8 cellular contexts compared by ENCODE assay signal in genomic region chrX:45727761-45728160, GRCh38.
"Had no signal": no experiment of that assay in that cellular context is flagged by ENCODE, and none has a peak within 500 bp of the region (broad histone marks: within the 10 kb centered on the region; RNA-seq: fewer than 3 reads in every experiment).

No MANE protein-coding gene starts in this region.

- H3K4me3 Mint-ChIP-seq: H9 had no signal

- ATAC-seq: K562 had no signal

- FAIRE-seq: H54, HTR-8/SVneo, K562 had no signal

- H2AFZ ChIP-seq: GM23248 had no signal

- DNase-seq: GM23248, H9, HCEC 1CT, IMR-90, KG1 had no signal

- H3K27ac ChIP-seq: GM23248 had no signal

- H3K27ac Mint-ChIP-seq: H9 had no signal

- H3K9ac ChIP-seq: GM23248 had no signal

- H3K4me3 ChIP-seq: GM23248, K562 had no signal
